In the genomic region with DNA sequence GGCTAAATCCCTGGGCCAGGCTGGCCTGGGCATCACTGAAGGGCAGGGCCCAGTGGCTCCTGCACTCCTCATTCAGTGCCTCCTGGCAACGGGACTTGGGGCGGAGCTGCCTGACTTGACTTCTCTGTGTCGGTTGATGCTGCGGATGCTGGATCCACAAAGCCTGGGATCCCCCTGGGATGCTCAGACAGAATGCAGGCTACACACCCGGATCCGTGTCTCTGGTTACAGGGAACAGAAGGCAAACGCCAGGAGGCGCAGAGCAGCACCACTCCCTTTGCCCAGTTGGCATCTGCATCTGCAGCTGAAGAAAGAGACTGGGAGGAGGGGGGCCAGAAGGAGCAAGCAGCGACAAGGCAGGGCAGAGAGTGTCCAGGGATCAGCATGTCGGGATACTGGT, we compare ENCODE assay signal across 12 cellular contexts.
DNase-seq lines count a peak whose midpoint lies in the region; ATAC-seq lines count a peak whose summit lies in the region.
"Had no signal": no experiment of that assay in that cellular context is flagged by ENCODE, and none has a peak within 500 bp of the region (broad histone marks: within the 10 kb centered on the region; RNA-seq: fewer than 3 reads in every experiment).

No MANE protein-coding gene starts in this region.

- H3K36me3 ChIP-seq in adipocyte (ENCODE audit: control insufficient read depth, insufficient read depth, low read length, severe bottlenecking) (peaks cover 4% of the 10 kb centered on the region), H7 (replicated peaks; ENCODE audit: control insufficient read depth, insufficient read depth, low read length) (no peaks in the 10 kb centered on the region)

- no peaks in the 10 kb centered on the region for H3K27me3 ChIP-seq in adipocyte (replicated peaks; ENCODE audit: control insufficient read depth, insufficient read depth, low read length)
- no peaks in the 10 kb centered on the region for H3K27me3 ChIP-seq in H7 (ENCODE audit: control insufficient read depth, insufficient read depth, low read length)

- no peaks in the 10 kb centered on the region for H3K9me3 ChIP-seq in adipocyte (ENCODE audit: control insufficient read depth, low read length)

- peak; percentile 77 for DNase-seq in H4 (ENCODE audit: low spot score)
- peak; percentile 52 for DNase-seq in adipocyte (ENCODE audit: low read depth)
- DNase-seq in cardiac septum (ENCODE audit: low spot score), result peak; percentile 75
- DNase-seq in H7, result no peak
- no peak for DNase-seq in stimulated activated naive CD4-positive, alpha-beta T cell treated with Interleukin-2 at 50 U/mL for 16 hours (lab: John Stamatoyannopoulos, UW)
- no peak for DNase-seq in iPS-NIHi7 (ENCODE audit: extremely low spot score)
- DNase-seq: activated B cell treated with CpG ODN at 0.5 μM for 24 hours, activated gamma-delta T cell treated with Interleukin-2 at 50 U/mL for 16 hours, DND-41, left colon had no signal

- no peak for ATAC-seq in GM18909 (IDR thresholded peaks at IDR 0.05; ENCODE audit: poor library complexity, unreplicated experiment)

- H3K9ac ChIP-seq in adipocyte (ENCODE audit: low read length), result peak overlapping the region; percentile 80

- H3K4me3 ChIP-seq in adipocyte (ENCODE audit: low read length) (no peak overlapping the region), skin epidermis (no peak overlapping the region), H7 (ENCODE audit: insufficient read depth, low read depth, low read length) (no peak overlapping the region)

- intact Hi-C loops in cardiac septum (cut with DNase I), result no loop called here

- H3K4me1 ChIP-seq in adipocyte (ENCODE audit: control insufficient read depth, insufficient read depth, low read length), result peaks cover 18% of the 10 kb centered on the region

- H3K27ac ChIP-seq in skin epidermis, result peak overlapping the region in 17 of 21 experiments; percentile 10 to 78 (median 54)

Comparison
In these comparisons a context has a peak if more than half of its experiments do, and no peak if none do; other contexts are left out.
1. DNase-seq: peak in H4 (single experiment), adipocyte (single experiment) and cardiac septum (single experiment); none in H7 (single experiment), stimulated activated naive CD4-positive, alpha-beta T cell treated with Interleukin-2 at 50 U/mL for 16 hours (single experiment) and iPS-NIHi7 (single experiment).